In the genomic region with DNA sequence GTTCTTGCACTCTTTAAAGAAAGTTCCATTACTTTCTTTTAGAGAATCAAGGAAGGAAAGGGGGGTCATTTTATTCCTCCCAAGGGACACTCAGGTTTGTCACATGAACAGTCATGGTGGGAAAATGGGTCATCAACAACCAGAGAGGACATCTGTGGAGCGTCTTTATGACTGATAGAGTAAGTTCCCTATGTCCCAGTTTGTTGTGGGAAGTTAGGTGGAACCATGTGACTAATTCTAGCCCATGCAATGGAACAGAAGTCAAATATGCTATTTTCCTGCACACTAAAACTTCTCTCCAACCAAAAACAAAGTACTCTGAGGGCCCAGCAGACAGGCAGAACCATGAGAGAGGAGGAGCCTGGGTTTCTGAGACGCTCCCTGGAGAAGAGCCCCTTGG, we compare ENCODE assay signal across 11 cellular contexts.
DNase-seq lines count a peak whose midpoint lies in the region; ATAC-seq and TF ChIP-seq lines count a peak whose summit lies in the region.
"Had no signal": no experiment of that assay in that cellular context is flagged by ENCODE, and none has a peak within 500 bp of the region (broad histone marks: within the 10 kb centered on the region; RNA-seq: fewer than 3 reads in every experiment).

No MANE protein-coding gene starts in this region.

- H2AFZ ChIP-seq in Loucy (ENCODE audit: low read length), result peak overlapping the region; percentile 9

- peak overlapping the region; percentile 12 for H3K9ac ChIP-seq in Loucy (ENCODE audit: low read depth, low read length, poor library complexity, severe bottlenecking)

- peak overlapping the region; percentile 53 for H3K4me3 ChIP-seq in Loucy (ENCODE audit: low read length, poor library complexity, severe bottlenecking)
- H3K4me3 ChIP-seq in left lung, result no peak overlapping the region
- H3K4me3 ChIP-seq: lung, smooth muscle cell, testis had no signal

- no peaks in the 10 kb centered on the region for H3F3A ChIP-seq in Loucy (ENCODE audit: low read depth)

- H3K9me3 ChIP-seq in Loucy (ENCODE audit: insufficient read depth, low read depth, low read length) (no peaks in the 10 kb centered on the region), left lung (no peaks in the 10 kb centered on the region)
- H3K9me3 ChIP-seq: testis had no signal

- H3K4me2 ChIP-seq in Loucy (ENCODE audit: low read depth, low read length, poor library complexity, severe bottlenecking), result peak overlapping the region; percentile 60
- H3K4me2 ChIP-seq: smooth muscle cell had no signal

- H3K4me1 ChIP-seq in Loucy (ENCODE audit: insufficient read depth, low read length, poor library complexity, severe bottlenecking) (peaks cover 26% of the 10 kb centered on the region), left lung (peaks cover 0 to 10% of the 10 kb centered on the region in 2 donors)
- H3K4me1 ChIP-seq: testis had no signal

- H3K9me2 ChIP-seq in Loucy (replicated peaks; ENCODE audit: low read depth, low read length), result no peaks in the 10 kb centered on the region

- intact Hi-C loops in left lung (cut with DNase I), result no loop called here

- H3K36me3 ChIP-seq in Loucy (ENCODE audit: insufficient read depth, low read length) (no peaks in the 10 kb centered on the region), left lung (no peaks in the 10 kb centered on the region)

- peak overlapping the region in 1 of 2 donors; percentile 62 for H3K27ac ChIP-seq in left lung

- H3K79me2 ChIP-seq in Loucy (ENCODE audit: insufficient read depth, low read length), result no peaks in the 10 kb centered on the region

- peak; percentile 14 for ATAC-seq in GM21515 (IDR thresholded peaks at IDR 0.05; ENCODE audit: unreplicated experiment)
- peak; percentile 40 for ATAC-seq in left lung
- no peak for ATAC-seq in HG03432 (IDR thresholded peaks at IDR 0.05; ENCODE audit: unreplicated experiment)

- DNase-seq in CD1c-positive myeloid dendritic cell (ENCODE audit: extremely low spot score) (peak; percentile 76), left lung (no peak), DMS 273 (lab: John Stamatoyannopoulos, UW; ENCODE audit: unreplicated experiment) (no peak), GM19240 (ENCODE audit: insufficient read length, low spot score) (no peak)
- DNase-seq in stimulated activated CD4-positive, alpha-beta T cell treated with anti-CD3 and anti-CD28 coated beads, Interleukin-2, amount 100 ng/mL, for 48 hours, result no peak
- DNase-seq: testis had no signal

- H4K20me1 ChIP-seq in Loucy (ENCODE audit: insufficient read depth, low read length, poor library complexity, severe bottlenecking), result no peaks in the 10 kb centered on the region

- H3K27me3 ChIP-seq in Loucy (ENCODE audit: insufficient read depth, low read length, poor library complexity, severe bottlenecking) (no peaks in the 10 kb centered on the region), left lung (no peaks in the 10 kb centered on the region)
- H3K27me3 ChIP-seq: testis had no signal

- TF ChIP-seq CTCF in Loucy (conservative IDR thresholded peaks at IDR 0.05; ENCODE audit: low read length), result no peak
- no peak for TF ChIP-seq CTCF in left lung (IDR thresholded peaks at IDR 0.05)
